ENCODE assay signal across 18 cellular contexts in the genomic region with DNA sequence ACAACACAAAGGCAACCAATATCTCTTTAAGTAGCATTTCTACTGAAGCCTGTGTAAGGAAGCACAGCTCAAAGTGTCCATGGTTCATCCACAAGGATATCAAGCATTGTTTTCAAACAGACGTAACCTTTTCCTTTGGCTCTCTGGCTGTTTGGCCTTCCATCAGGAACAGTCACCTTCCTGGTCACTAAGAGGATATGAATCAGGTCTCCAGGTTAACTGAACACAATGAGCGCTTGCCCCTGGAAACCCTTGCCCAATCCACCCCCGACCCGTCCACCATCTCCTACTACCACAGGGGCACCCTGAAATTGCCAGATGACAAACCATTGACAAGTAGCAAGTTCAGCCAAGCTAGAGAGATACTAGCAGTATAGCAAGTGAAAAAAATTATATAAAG.
"Had no signal": no experiment of that assay in that cellular context is flagged by ENCODE, and none has a peak within 500 bp of the region (broad histone marks: within the 10 kb centered on the region; RNA-seq: fewer than 3 reads in every experiment).

No MANE protein-coding gene starts in this region.

- H3K4me1 ChIP-seq: upper lobe of right lung had no signal

- H3K4me1 Mint-ChIP-seq: activated CD4-positive, alpha-beta T cell treated with anti-CD3 and anti-CD28 coated beads, Interleukin-2, amount 10 ng/mL, durations not matched to agents 7 days and 5 days; activated T-helper 17 cell treated with anti-CD3 and anti-CD28 coated beads, Interleukin-2, amount 50 U/mL, for 72 hours; memory B cell; WTC11 had no signal

- H3K9me3 Mint-ChIP-seq: activated CD4-positive, alpha-beta T cell treated with anti-CD3 and anti-CD28 coated beads, Interleukin-2, amount 10 ng/mL, durations not matched to agents 7 days and 5 days; activated naive CD4-positive, alpha-beta T cell treated with anti-CD3 and anti-CD28 coated beads for 36 hours; activated T-helper 17 cell treated with anti-CD3 and anti-CD28 coated beads, Interleukin-2, amount 50 U/mL, for 72 hours; memory B cell; natural killer cell treated with Interleukin-12 subunit alpha and Interleukin-12 subunit beta and Interleukin-15 and Interleukin-18, amount 100 ng/mL, for 72 hours; T-helper 1 cell treated with Interleukin-12 subunit alpha and Interleukin-12 subunit beta and Interleukin-4 antibody, amounts not matched to agents 30 μg/mL and 1 μg/mL, for 36 hours; WTC11 had no signal

- H3K27me3 ChIP-seq: esophagus muscularis mucosa, foreskin keratinocyte, sigmoid colon, upper lobe of right lung had no signal

- H3K27ac ChIP-seq: esophagus muscularis mucosa, foreskin keratinocyte, sigmoid colon, SK-N-MC, upper lobe of right lung had no signal

- H3K36me3 Mint-ChIP-seq: memory B cell; natural killer cell treated with Interleukin-12 subunit alpha and Interleukin-12 subunit beta and Interleukin-15 and Interleukin-18, amount 100 ng/mL, for 72 hours; WTC11 had no signal

- H3K27me3 Mint-ChIP-seq: activated CD4-positive, alpha-beta T cell treated with anti-CD3 and anti-CD28 coated beads, Interleukin-2, amount 10 ng/mL, durations not matched to agents 7 days and 5 days; memory B cell; progenitor cell of endocrine pancreas had no signal

- H3K9me3 ChIP-seq: esophagus muscularis mucosa, sigmoid colon, upper lobe of right lung had no signal

- H3K36me3 ChIP-seq: esophagus muscularis mucosa, sigmoid colon, upper lobe of right lung had no signal

- H3K27ac Mint-ChIP-seq: activated CD4-positive, alpha-beta T cell treated with anti-CD3 and anti-CD28 coated beads, Interleukin-2, amount 10 ng/mL, durations not matched to agents 7 days and 5 days; activated naive CD4-positive, alpha-beta T cell treated with anti-CD3 and anti-CD28 coated beads for 36 hours; activated T-helper 17 cell treated with anti-CD3 and anti-CD28 coated beads, Interleukin-2, amount 50 U/mL, for 72 hours; memory B cell; natural killer cell treated with Interleukin-12 subunit alpha and Interleukin-12 subunit beta and Interleukin-15 and Interleukin-18, amount 100 ng/mL, for 72 hours; progenitor cell of endocrine pancreas; T-helper 1 cell treated with Interleukin-12 subunit alpha and Interleukin-12 subunit beta and Interleukin-4 antibody, amounts not matched to agents 30 μg/mL and 1 μg/mL, for 36 hours; WTC11 had no signal

- ATAC-seq: activated T-helper 17 cell treated with anti-CD3 and anti-CD28 coated beads, Interleukin-2, amount 50 U/mL, for 72 hours; foreskin keratinocyte; natural killer cell treated with Interleukin-12 subunit alpha and Interleukin-12 subunit beta and Interleukin-15 and Interleukin-18, amount 100 ng/mL, for 72 hours; upper lobe of right lung; WTC11 had no signal

- H3K4me3 Mint-ChIP-seq: activated CD4-positive, alpha-beta T cell treated with anti-CD3 and anti-CD28 coated beads, Interleukin-2, amount 10 ng/mL, durations not matched to agents 7 days and 5 days; activated naive CD4-positive, alpha-beta T cell treated with anti-CD3 and anti-CD28 coated beads for 36 hours; activated T-helper 17 cell treated with anti-CD3 and anti-CD28 coated beads, Interleukin-2, amount 50 U/mL, for 72 hours; memory B cell; natural killer cell treated with Interleukin-12 subunit alpha and Interleukin-12 subunit beta and Interleukin-15 and Interleukin-18, amount 100 ng/mL, for 72 hours; T-helper 1 cell treated with Interleukin-12 subunit alpha and Interleukin-12 subunit beta and Interleukin-4 antibody, amounts not matched to agents 30 μg/mL and 1 μg/mL, for 36 hours; WTC11 had no signal

- DNase-seq: activated CD4-positive, alpha-beta T cell treated with anti-CD3 and anti-CD28 coated beads, Interleukin-2, amount 10 ng/mL, durations not matched to agents 7 days and 5 days; activated naive CD4-positive, alpha-beta T cell treated with anti-CD3 and anti-CD28 coated beads for 36 hours; activated T-cell treated with anti-CD3 and anti-CD28 coated beads for 4 hours; foreskin keratinocyte; occipital lobe; sigmoid colon; stimulated activated CD4-positive, alpha-beta T cell treated with anti-CD3 and anti-CD28 coated beads, Interleukin-12 subunit alpha, Interleukin-12 subunit beta, amount 100 ng/mL, for 4 hours; stimulated activated CD4-positive, alpha-beta T cell treated with anti-CD3 and anti-CD28 coated beads, Interleukin-2, amount 100 ng/mL, for 48 hours; stimulated activated naive CD4-positive, alpha-beta T cell treated with Interleukin-2 at 50 U/mL for 16 hours; upper lobe of right lung had no signal

- H3K4me3 ChIP-seq: esophagus muscularis mucosa, sigmoid colon, SK-N-MC, upper lobe of right lung had no signal
